20 cellular contexts compared by ENCODE assay signal in genomic region chr2:72026819-72027425, GRCh38.
DNase-seq lines count a peak whose midpoint lies in the region; ATAC-seq, FAIRE-seq and TF ChIP-seq lines count a peak whose summit lies in the region.
"Had no signal": no experiment of that assay in that cellular context is flagged by ENCODE, and none has a peak within 500 bp of the region (broad histone marks: within the 10 kb centered on the region; RNA-seq: fewer than 3 reads in every experiment).

No MANE protein-coding gene starts in this region.

- TF ChIP-seq EP300 in HepG2 (IDR thresholded peaks at IDR 0.05; ENCODE audit: low read depth in 2 of 2, low read length in 2 of 2) = no peak
- TF ChIP-seq EP300 in HepG2 (CRISPR knock-in tag; IDR thresholded peaks at IDR 0.05; ENCODE audit: borderline replicate concordance) = no peak

- H3K9ac ChIP-seq in HepG2 (ENCODE audit: insufficient read depth, low read depth, low read length) (no peak overlapping the region), endodermal cell (ENCODE audit: extremely low read depth, low read length, poor library complexity, severe bottlenecking) (no peak overlapping the region)
- H3K9ac ChIP-seq: BLaER1 had no signal

- POLR2A ChIA-PET in HepG2 (lab: Yijun Ruan, JAX) = no interaction called here

- no peaks in the 10 kb centered on the region for H3K36me3 Mint-ChIP-seq in endodermal cell (ENCODE audit: low read depth)
- no peaks in the 10 kb centered on the region for H3K36me3 Mint-ChIP-seq in osteocyte (ENCODE audit: unreplicated experiment)
- H3K36me3 Mint-ChIP-seq: CD4-positive, alpha-beta memory T cell had no signal

- H2AFZ ChIP-seq in HepG2 (ENCODE audit: low read length) = no peak overlapping the region
- H2AFZ ChIP-seq: GM23338 had no signal

- H3K4me1 ChIP-seq in right lobe of liver = no peaks in the 10 kb centered on the region
- H3K4me1 ChIP-seq in HepG2 (ENCODE audit: insufficient read depth, low read length) = no peaks in the 10 kb centered on the region
- H3K4me1 ChIP-seq in endodermal cell (ENCODE audit: control insufficient read depth, insufficient read depth, low read length) = no peaks in the 10 kb centered on the region
- H3K4me1 ChIP-seq: A549, BLaER1 had no signal

- no peak for TF ChIP-seq CTCF in right lobe of liver (IDR thresholded peaks at IDR 0.05)
- no peak for TF ChIP-seq CTCF in HepG2 (CRISPR knock-in tag; IDR thresholded peaks at IDR 0.05)
- TF ChIP-seq CTCF in endodermal cell (conservative IDR thresholded peaks at IDR 0.05) = no peak
- no peak for TF ChIP-seq CTCF in osteocyte (IDR thresholded peaks at IDR 0.05)

- H3K4me3 Mint-ChIP-seq in endodermal cell (no peak overlapping the region), osteocyte (ENCODE audit: unreplicated experiment) (no peak overlapping the region)
- H3K4me3 Mint-ChIP-seq: CD4-positive, alpha-beta memory T cell; GM23338 had no signal

- ATAC-seq in right lobe of liver (no peak), HepG2 (no peak), GM21381 (IDR thresholded peaks at IDR 0.05; ENCODE audit: unreplicated experiment) (no peak)
- ATAC-seq: K562 had no signal

- H3K27ac Mint-ChIP-seq in endodermal cell (no peak overlapping the region), osteocyte (ENCODE audit: unreplicated experiment) (no peak overlapping the region)
- H3K27ac Mint-ChIP-seq: CD4-positive, alpha-beta memory T cell; GM23338 had no signal

- H3K4me2 ChIP-seq in HepG2 (ENCODE audit: low read depth, low read length) = no peak overlapping the region
- H3K4me2 ChIP-seq: A549, BLaER1, GM23338 had no signal

- no peaks in the 10 kb centered on the region for H3K79me2 ChIP-seq in HepG2 (ENCODE audit: insufficient read depth, low read length)

- CTCF ChIA-PET in HepG2 (lab: Yijun Ruan, JAX; ENCODE audit: low intra/inter-chr PET ratio, low total read pairs) = no interaction called here

- peak in 2 of 3 donors; percentile 13 for DNase-seq in right lobe of liver
- no peak for DNase-seq in HepG2 (ENCODE audit: low spot score)
- peak; percentile 22 for DNase-seq in endodermal cell
- DNase-seq in osteocyte (ENCODE audit: extremely low spot score, unreplicated experiment) = peak; percentile 68
- no peak for DNase-seq in NCI-H69 (lab: John Stamatoyannopoulos, UW)
- no peak for DNase-seq in SW480 (ENCODE audit: low spot score)
- no peak for DNase-seq in activated T-cell treated with anti-CD3 and anti-CD28 coated beads, Interleukin-2, amount 50 U/mL, for 48 hours
- DNase-seq: CD4-positive, alpha-beta memory T cell; DMS153; GDM1; MV-4-11; NCI-H1694 treated with DMSO at 0.1 percent for 48 hours; NCI-H510A; NCI-H774; SHP77 had no signal

- H3K27ac ChIP-seq in right lobe of liver (no peak overlapping the region), HepG2 (ENCODE audit: extremely low read length, insufficient read depth, low read length) (no peak overlapping the region), endodermal cell (ENCODE audit: low read depth, low read length) (no peak overlapping the region)
- H3K27ac ChIP-seq: A549, BLaER1 had no signal

- H3K9me3 ChIP-seq in right lobe of liver (no peaks in the 10 kb centered on the region), HepG2 (ENCODE audit: low read length) (no peaks in the 10 kb centered on the region), endodermal cell (ENCODE audit: control insufficient read depth, low read length) (no peaks in the 10 kb centered on the region)
- H3K9me3 ChIP-seq: A549, BLaER1 had no signal

- intact Hi-C loops in right lobe of liver (cut with DNase I) (no loop called here), HepG2 (cut with micrococcal nuclease; ENCODE audit: unreplicated experiment) (no loop called here)

- H3K27me3 Mint-ChIP-seq in endodermal cell (ENCODE audit: insufficient read depth) (no peaks in the 10 kb centered on the region), osteocyte (ENCODE audit: unreplicated experiment) (peaks cover 35% of the 10 kb centered on the region)

- 62% methylated on average over 2 of the region's 10 CpGs for WGBS in right lobe of liver (ENCODE audit: insufficient coverage, low coverage, low lambda C conversion rate, missing lambda C conversion rate)
- 19% methylated on average over 7 of the region's 10 CpGs for WGBS in HepG2 (ENCODE audit: low lambda C conversion rate)
- WGBS in endodermal cell (ENCODE audit: insufficient coverage in 1 of 2, insufficient read length in 1 of 2), 2 experiments = 88 to 92% methylated on average over 8 to 10 of the region's 10 CpGs

- H3K4me3 ChIP-seq in right lobe of liver = no peak overlapping the region
- no peak overlapping the region for H3K4me3 ChIP-seq in HepG2 (replicated peaks in 1 of 3; ENCODE audit: insufficient read depth in 1 of 3, low read depth in 2 of 3, low read length in 3 of 3)
- no peak overlapping the region for H3K4me3 ChIP-seq in endodermal cell (ENCODE audit: low read length)
- H3K4me3 ChIP-seq: A549, BLaER1, GM23338, K562 had no signal

- in situ Hi-C loops in HepG2 (cut with HindIII; ENCODE audit: extremely low pct_ligation_motif_present, low pct_unique_long_range_greater_than_20kb) = no loop called here

- no peaks in the 10 kb centered on the region for H3K4me1 Mint-ChIP-seq in endodermal cell
- no peaks in the 10 kb centered on the region for H3K4me1 Mint-ChIP-seq in osteocyte (ENCODE audit: unreplicated experiment)
- H3K4me1 Mint-ChIP-seq: CD4-positive, alpha-beta memory T cell had no signal

- BruUV-seq in HepG2 (replicated peaks; lab: Mats Ljungman, UMichigan) = no TSS peak

- H3K27me3 ChIP-seq in right lobe of liver = no peaks in the 10 kb centered on the region
- peaks cover 0 to 50% of the 10 kb centered on the region in 2 experiments; a peak in 3 of 5 replicates for H3K27me3 ChIP-seq in HepG2 (ENCODE audit: control insufficient read depth in 1 of 2, insufficient read depth in 2 of 2, low read length in 2 of 2)
- no peaks in the 10 kb centered on the region for H3K27me3 ChIP-seq in endodermal cell (ENCODE audit: control insufficient read depth, insufficient read depth, low read length, poor library complexity, severe bottlenecking)
- H3K27me3 ChIP-seq: BLaER1 had no signal

- no peak for FAIRE-seq in HepG2 (lab: Jason Lieb, UNC)
- FAIRE-seq: A549, K562 had no signal

- no peaks in the 10 kb centered on the region for H4K20me1 ChIP-seq in HepG2 (ENCODE audit: insufficient read depth, low read length)
- H4K20me1 ChIP-seq: BLaER1 had no signal

- TF ChIP-seq POLR2A in right lobe of liver (IDR thresholded peaks at IDR 0.05) = no peak
- TF ChIP-seq POLR2A in HepG2 (IDR thresholded peaks at IDR 0.05; ENCODE audit: insufficient read depth in 1 of 2, low read depth in 2 of 2, low read length in 2 of 2) = no peak

- no peaks in the 10 kb centered on the region for H3K36me3 ChIP-seq in right lobe of liver
- no peaks in the 10 kb centered on the region for H3K36me3 ChIP-seq in HepG2 (replicated peaks in 1 of 2; ENCODE audit: control insufficient read depth in 1 of 2, insufficient read depth in 2 of 2, low read length in 2 of 2)
- no peaks in the 10 kb centered on the region for H3K36me3 ChIP-seq in endodermal cell (ENCODE audit: control insufficient read depth, insufficient read depth, low read length)
- H3K36me3 ChIP-seq: BLaER1 had no signal

- H3K9me3 Mint-ChIP-seq in endodermal cell (peaks cover 6% of the 10 kb centered on the region), osteocyte (ENCODE audit: unreplicated experiment) (no peaks in the 10 kb centered on the region)
- H3K9me3 Mint-ChIP-seq: CD4-positive, alpha-beta memory T cell had no signal

- TF ChIP-seq RAD21 in HepG2 (CRISPR knock-in tag; IDR thresholded peaks at IDR 0.05) = no peak

TF ChIP-seq in HepG2, 621 proteins besides CTCF, POLR2A, EP300 and RAD21:
- TF ChIP-seq ZNF549 (CRISPR knock-in tag; IDR thresholded peaks at IDR 0.05) (no peak), ZNF720 (CRISPR knock-in tag; IDR thresholded peaks at IDR 0.05) (no peak)

Comparison
In these comparisons a context has a peak if more than half of its experiments do, and no peak if none do; other contexts are left out.
1. DNase-seq: peak in right lobe of liver (2 of 3), endodermal cell (single experiment) and osteocyte (single experiment); none in HepG2 (single experiment), NCI-H69 (single experiment), SW480 (single experiment) and activated T-cell treated with anti-CD3 and anti-CD28 coated beads, Interleukin-2, amount 50 U/mL, for 48 hours (0 of 2).